1 cellular context compared by ENCODE assay signal in the genomic region with DNA sequence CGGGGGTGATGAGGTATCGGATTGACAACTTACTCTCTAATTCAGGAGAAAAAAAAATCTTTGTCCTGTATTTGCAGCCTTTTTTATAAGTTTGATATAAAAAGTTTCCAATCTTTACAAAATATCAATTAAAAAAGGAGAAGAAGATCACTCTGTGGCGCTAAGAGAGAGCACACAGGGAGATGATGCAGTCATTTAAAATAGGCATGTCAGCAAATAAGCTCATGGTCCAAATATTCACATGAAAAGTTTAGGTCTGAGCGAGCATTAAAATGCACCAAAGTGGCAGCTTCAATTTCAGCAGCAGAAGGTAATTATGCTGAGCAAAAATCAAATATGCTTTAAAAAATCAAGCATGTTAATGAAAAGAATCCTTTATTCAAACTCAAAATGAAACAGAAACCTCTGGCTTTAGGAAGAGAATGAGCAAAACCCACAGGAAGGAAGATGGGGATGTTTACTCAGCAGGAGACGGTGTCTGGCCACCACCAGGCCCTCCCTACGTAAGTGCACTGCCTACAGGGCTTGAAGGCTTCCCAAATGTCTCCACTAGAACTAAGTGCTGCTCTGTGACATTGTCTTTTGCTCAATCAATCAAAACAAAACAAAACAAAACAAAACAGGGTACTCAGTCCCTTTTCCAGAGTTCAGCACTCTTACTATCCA.
TF ChIP-seq lines count a peak whose summit lies in the region.

No MANE protein-coding gene starts in this region.

TF ChIP-seq in HEK293, 187 proteins besides CTCF, POLR2A, EP300 and RAD21:
- TF ChIP-seq WT1 (tag by site-specific recombination; IDR thresholded peaks at IDR 0.05) (no peak), GLIS1 (tag by site-specific recombination; IDR thresholded peaks at IDR 0.05) (0 out of 2 replicates have a peak, but pooled peaks have one; percentile 18), ZNF132 (tag by site-specific recombination; IDR thresholded peaks at IDR 0.05; ENCODE audit: borderline replicate concordance) (no peak)
